8 cellular contexts compared by ENCODE assay signal in genomic region chr7:139043823-139044812, GRCh38. TPM values are rescaled to one million over a fixed set of nuclear protein-coding genes. Genes with fewer than 3 reads are reported as not detected.
DNase-seq lines count a peak whose midpoint lies in the region; ATAC-seq and TF ChIP-seq lines count a peak whose summit lies in the region.

No MANE protein-coding gene starts in this region.

- 65 to 74% methylated on average over 13 to 14 of the region's 14 CpGs for WGBS in gastroesophageal sphincter (ENCODE audit: low coverage in 1 of 2), 2 donors

- no peak for TF ChIP-seq EP300 in gastroesophageal sphincter (IDR thresholded peaks at IDR 0.05)

- peaks cover 4% of the 10 kb centered on the region for H3K9me3 Mint-ChIP-seq in activated naive CD4-positive, alpha-beta T cell treated with anti-CD3 and anti-CD28 coated beads, Interleukin-2, amount 50 U/mL, for 24 hours

- DNase-seq in T follicular helper cell (ENCODE audit: low read depth), result peak; percentile 58
- peak; percentile 63 to 74 for DNase-seq in stimulated activated CD4-positive, alpha-beta T cell treated with anti-CD3 and anti-CD28 coated beads, Interleukin-4, amount 100 ng/mL, for 4 hours
- DNase-seq in HT-29 (ENCODE audit: low spot score), result no peak

- H3K36me3 ChIP-seq in gastroesophageal sphincter, result peaks cover 0 to 49% of the 10 kb centered on the region in 2 donors

- peaks cover 66% of the 10 kb centered on the region for H3K4me1 Mint-ChIP-seq in activated naive CD4-positive, alpha-beta T cell treated with anti-CD3 and anti-CD28 coated beads, Interleukin-2, amount 50 U/mL, for 24 hours

- H3K36me3 Mint-ChIP-seq in activated naive CD4-positive, alpha-beta T cell treated with anti-CD3 and anti-CD28 coated beads, Interleukin-2, amount 50 U/mL, for 24 hours, result peaks cover 36% of the 10 kb centered on the region

- H3K27ac ChIP-seq in gastroesophageal sphincter, result no peak overlapping the region

- ATAC-seq in GM21723 (IDR thresholded peaks at IDR 0.05; ENCODE audit: unreplicated experiment), result peak; percentile 53
- no peak for ATAC-seq in HG03378 (IDR thresholded peaks at IDR 0.05; ENCODE audit: unreplicated experiment)
- ATAC-seq in gastroesophageal sphincter, result no peak
- no peak for ATAC-seq in GM19035 (IDR thresholded peaks at IDR 0.05; ENCODE audit: unreplicated experiment)

- H3K9me3 ChIP-seq in gastroesophageal sphincter, result no peaks in the 10 kb centered on the region

- TF ChIP-seq POLR2A in gastroesophageal sphincter (IDR thresholded peaks at IDR 0.05), result no peak

- peak overlapping the region; percentile 95 for H3K27ac Mint-ChIP-seq in activated naive CD4-positive, alpha-beta T cell treated with anti-CD3 and anti-CD28 coated beads, Interleukin-2, amount 50 U/mL, for 24 hours

- no peak overlapping the region for H3K4me3 ChIP-seq in gastroesophageal sphincter

- TF ChIP-seq CTCF in gastroesophageal sphincter (IDR thresholded peaks at IDR 0.05), result no peak

- H3K4me1 ChIP-seq in gastroesophageal sphincter, result no peaks in the 10 kb centered on the region

- H3K4me3 Mint-ChIP-seq in activated naive CD4-positive, alpha-beta T cell treated with anti-CD3 and anti-CD28 coated beads, Interleukin-2, amount 50 U/mL, for 24 hours, result peak overlapping the region; percentile 70

- no peaks in the 10 kb centered on the region for H3K27me3 Mint-ChIP-seq in activated naive CD4-positive, alpha-beta T cell treated with anti-CD3 and anti-CD28 coated beads, Interleukin-2, amount 50 U/mL, for 24 hours

- H3K27me3 ChIP-seq in gastroesophageal sphincter, result no peaks in the 10 kb centered on the region

RNA-seq across cellular contexts. Expression of gene ZC3HAV1L, which starts 8.3 kb away (rescaled TPM):
- 10 to 100 TPM in 2 of 4 donors, 1 to 10 TPM in 2; 7.3 to 12.4 (median 10.2) TPM for total RNA-seq in gastroesophageal sphincter
- 11.6 and 13.1 TPM in 2 replicates for total RNA-seq in HT-29 (2014; rRNA removed; shearing (Covaris generic))
